In the genomic region with DNA sequence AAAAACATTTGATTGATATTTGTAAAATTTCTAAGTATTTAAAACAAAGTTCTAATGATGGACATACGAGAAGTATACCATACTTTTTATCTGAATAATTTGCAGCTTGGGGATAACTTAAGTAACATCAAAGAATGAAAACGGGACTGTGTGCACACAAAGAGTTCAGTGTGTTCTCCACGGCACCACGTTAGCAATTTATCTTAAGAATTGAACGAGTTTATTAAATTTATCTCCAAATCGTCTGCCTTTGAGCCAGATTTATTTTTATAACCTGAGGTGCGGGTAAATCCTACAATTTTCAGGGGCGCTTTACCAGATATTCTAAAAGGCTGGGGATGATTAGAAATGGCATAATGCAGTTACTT, we compare ENCODE assay signal across 8 cellular contexts. TPM values are rescaled to one million over a fixed set of nuclear protein-coding genes. Genes with fewer than 3 reads are reported as not detected.
A peak's percentile ranks its signal among the peaks of the same experiment; 100 is the strongest.
DNase-seq lines count a peak whose midpoint lies in the region; ATAC-seq and TF ChIP-seq lines count a peak whose summit lies in the region.

No MANE protein-coding gene starts in this region.

- H3K4me1 ChIP-seq in body of pancreas (peaks cover 55% of the 10 kb centered on the region), mesodermal cell (ENCODE audit: control insufficient read depth, insufficient read depth, low read length, poor library complexity, severe bottlenecking) (peaks cover 34% of the 10 kb centered on the region)

- H3K4me3 ChIP-seq in body of pancreas (no peak overlapping the region), mesodermal cell (ENCODE audit: extremely low read depth, insufficient read depth, low read length, poor library complexity, severe bottlenecking) (peak overlapping the region; percentile 70)

- no peaks in the 10 kb centered on the region for H3K9me3 ChIP-seq in body of pancreas
- H3K9me3 ChIP-seq in mesodermal cell (ENCODE audit: control insufficient read depth, low read length), result no peaks in the 10 kb centered on the region

- WGBS in body of pancreas, 2 donors, result 1% methylated on average over 8 of the region's 8 CpGs
- 0% methylated on average over 3 of the region's 8 CpGs; no CpG with 5 or more reads in 1 of the 2 experiments for WGBS in mesodermal cell (ENCODE audit: insufficient coverage in 2 of 2), 2 experiments

- intact Hi-C loops in body of pancreas (cut with DNase I), result no loop called here

- peaks cover 6% of the 10 kb centered on the region for H3K9me3 Mint-ChIP-seq in stimulated activated naive CD8-positive, alpha-beta T cell treated with anti-CD3 and anti-CD28 coated beads, Interleukin-15, Interleukin-2, amounts not matched to agents 100 ng/mL and 50 ng/mL, for 24 hours

- no peak for DNase-seq in stimulated activated naive CD8-positive, alpha-beta T cell treated with anti-CD3 and anti-CD28 coated beads, Interleukin-15, Interleukin-2, amounts not matched to agents 100 U/mL and 50 U/mL, for 24 hours
- DNase-seq in body of pancreas (no peak), HT-29 (ENCODE audit: low spot score) (no peak), kidney tubule cell (ENCODE audit: low spot score) (no peak)
- no peak for DNase-seq in stimulated activated CD4-positive, alpha-beta T cell treated with anti-CD3 and anti-CD28 coated beads, Interleukin-2, amount 100 ng/mL, for 24 hours

- ATAC-seq in stimulated activated naive CD8-positive, alpha-beta T cell treated with anti-CD3 and anti-CD28 coated beads, Interleukin-15, Interleukin-2, amounts not matched to agents 100 U/mL and 50 U/mL, for 24 hours, result no peak
- no peak for ATAC-seq in body of pancreas
- no peak for ATAC-seq in activated CD4-positive, CD25-positive, alpha-beta regulatory T cell treated with anti-CD3 and anti-CD28 coated beads, Interleukin-2, amount 50 U/mL, for 24 hours

- no peaks in the 10 kb centered on the region for H3K27me3 Mint-ChIP-seq in stimulated activated naive CD8-positive, alpha-beta T cell treated with anti-CD3 and anti-CD28 coated beads, Interleukin-15, Interleukin-2, amounts not matched to agents 100 ng/mL and 50 ng/mL, for 24 hours

- H3K4me1 Mint-ChIP-seq in stimulated activated naive CD8-positive, alpha-beta T cell treated with anti-CD3 and anti-CD28 coated beads, Interleukin-15, Interleukin-2, amounts not matched to agents 100 ng/mL and 50 ng/mL, for 24 hours (ENCODE audit: low read depth), result peaks cover 61% of the 10 kb centered on the region

- no peak for TF ChIP-seq POLR2A in body of pancreas (IDR thresholded peaks at IDR 0.05)

- H3K36me3 ChIP-seq in body of pancreas (replicated peaks in 1 of 2; ENCODE audit: insufficient read depth in 1 of 2, low read depth in 2 of 2), result no peaks in the 10 kb centered on the region
- H3K36me3 ChIP-seq in mesodermal cell (ENCODE audit: control insufficient read depth, insufficient read depth, low read length), result peaks cover 17% of the 10 kb centered on the region

- H3K4me3 Mint-ChIP-seq in stimulated activated naive CD8-positive, alpha-beta T cell treated with anti-CD3 and anti-CD28 coated beads, Interleukin-15, Interleukin-2, amounts not matched to agents 100 ng/mL and 50 ng/mL, for 24 hours, result peak overlapping the region; percentile 95

- H3K27me3 ChIP-seq in body of pancreas, result no peaks in the 10 kb centered on the region

- TF ChIP-seq CTCF in body of pancreas (IDR thresholded peaks at IDR 0.05), result no peak

- peak overlapping the region; percentile 99 for H3K27ac Mint-ChIP-seq in stimulated activated naive CD8-positive, alpha-beta T cell treated with anti-CD3 and anti-CD28 coated beads, Interleukin-15, Interleukin-2, amounts not matched to agents 100 ng/mL and 50 ng/mL, for 24 hours

- peaks cover 76% of the 10 kb centered on the region for H3K36me3 Mint-ChIP-seq in stimulated activated naive CD8-positive, alpha-beta T cell treated with anti-CD3 and anti-CD28 coated beads, Interleukin-15, Interleukin-2, amounts not matched to agents 100 ng/mL and 50 ng/mL, for 24 hours (ENCODE audit: low read depth)

- H3K27ac ChIP-seq in body of pancreas, result peak overlapping the region; percentile 94 to 99 (median 97)
- peak overlapping the region; percentile 99 for H3K27ac ChIP-seq in mesodermal cell (ENCODE audit: low read depth, low read length, severe bottlenecking)

RNA-seq across cellular contexts. Expression of a gene that starts 3.4 kb away (rescaled TPM):
- total RNA-seq in body of pancreas, result 10 to 100 TPM; 63.9 to 70.0 TPM
- polyA plus RNA-seq in mesodermal cell (2013, experiment 1 of 2), result 45.4 TPM
- 37.3 TPM for polyA plus RNA-seq in mesodermal cell (2013, experiment 2 of 2)
- total RNA-seq in HT-29 (2014; rRNA removed; shearing (Covaris generic)), result 55.1 and 74.0 TPM in 2 replicates
